27 cellular contexts compared by ENCODE assay signal in the genomic region with DNA sequence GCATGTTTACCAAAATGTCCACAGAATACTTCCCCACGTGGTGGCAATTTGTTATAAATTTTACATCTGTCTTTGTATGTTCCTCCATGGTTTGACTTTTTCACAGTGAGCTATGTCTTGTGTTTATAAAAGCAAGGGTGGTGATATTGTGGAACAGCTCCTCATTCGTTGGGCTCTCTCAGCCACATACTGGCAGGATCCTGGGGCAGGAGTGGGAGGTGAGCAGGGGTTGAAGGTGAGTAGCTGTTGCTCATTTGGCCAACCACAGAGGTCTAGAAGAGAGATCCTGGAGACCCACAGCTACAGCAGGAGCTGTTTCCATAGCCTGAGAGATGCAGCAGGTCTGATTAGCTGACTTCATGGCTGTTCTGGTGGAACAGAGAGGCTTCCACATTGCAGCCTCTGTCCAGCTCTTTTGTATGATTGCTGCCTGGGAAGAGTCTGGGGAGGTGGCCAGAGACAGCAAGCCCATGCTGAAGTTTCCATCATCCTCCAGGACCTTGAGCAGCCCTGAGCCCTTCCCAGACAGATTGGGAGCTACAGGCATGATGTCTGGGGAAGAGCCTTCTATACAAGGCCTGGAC.
"Had no signal": no experiment of that assay in that cellular context is flagged by ENCODE, and none has a peak within 500 bp of the region (broad histone marks: within the 10 kb centered on the region; RNA-seq: fewer than 3 reads in every experiment).

No MANE protein-coding gene starts in this region.

- H2AFZ ChIP-seq: PC-9 had no signal

- H3K4me2 ChIP-seq: PC-9 had no signal

- H3K9me3 ChIP-seq: adrenal gland, body of pancreas had no signal

- ATAC-seq: activated CD4-positive, alpha-beta T cell treated with anti-CD3 and anti-CD28 coated beads for 36 hours; activated CD4-positive, CD25-positive, alpha-beta regulatory T cell treated with anti-CD3 and anti-CD28 coated beads, Interleukin-2, amount 50 U/mL, for 24 hours; activated CD8-positive, alpha-beta T cell treated with anti-CD3 and anti-CD28 coated beads, Interleukin-2, amount 10 ng/mL, durations not matched to agents 7 days and 5 days; activated naive CD4-positive, alpha-beta T cell treated with anti-CD3 and anti-CD28 coated beads, Interleukin-2, amount 50 U/mL, for 72 hours; body of pancreas had no signal

- H3K27ac Mint-ChIP-seq: activated CD4-positive, alpha-beta T cell treated with anti-CD3 and anti-CD28 coated beads for 36 hours; activated CD4-positive, alpha-beta T cell treated with anti-CD3 and anti-CD28 coated beads, Interleukin-2, amount 10 ng/mL, durations not matched to agents 7 days and 5 days; activated CD8-positive, alpha-beta T cell treated with anti-CD3 and anti-CD28 coated beads, Interleukin-2, amount 10 ng/mL, durations not matched to agents 7 days and 5 days; activated naive CD4-positive, alpha-beta T cell treated with anti-CD3 and anti-CD28 coated beads, Interleukin-2, amount 50 U/mL, for 72 hours; activated T-cell treated with anti-CD3 and anti-CD28 coated beads, Interleukin-2, amount 50 U/mL, for 24 hours; activated T-helper 2 cell treated with anti-CD3 and anti-CD28 coated beads, Interferon-gamma antibody, Interleukin-2, Interleukin-4, amounts not matched to agents 10 μg/mL and 5 μg/mL and 100 μg/mL, durations not matched to agents 14 hours and 24 hours and 36 hours had no signal

- DNase-seq: activated CD4-positive, alpha-beta T cell treated with anti-CD3 and anti-CD28 coated beads for 36 hours; activated CD4-positive, alpha-beta T cell treated with anti-CD3 and anti-CD28 coated beads, Interleukin-2, amount 10 ng/mL, durations not matched to agents 7 days and 5 days; activated CD4-positive, alpha-beta T cell treated with anti-CD3 and anti-CD28 coated beads, Interleukin-2, amount 50 U/mL, for 48 hours; activated CD8-positive, alpha-beta T cell treated with anti-CD3 and anti-CD28 coated beads, Interleukin-2, amount 10 ng/mL, durations not matched to agents 7 days and 5 days; activated gamma-delta T cell; activated naive CD4-positive, alpha-beta T cell treated with Interleukin-2 at 50 U/mL for 16 hours; activated T-cell treated with anti-CD3 and anti-CD28 coated beads, Interleukin-2, amount 50 U/mL, for 24 hours; adrenal gland; body of pancreas; caudate nucleus; NCI-H1092 treated with DMSO at 0.1 percent for 48 hours; NCI-H1417; NCI-H146; NCI-H187; NCI-H2029 treated with DMSO at 0.1 percent for 48 hours; NCI-H2171 treated with DMSO at 0.1 percent for 48 hours; NCI-H2227 treated with DMSO at 0.1 percent for 48 hours; NCI-H446; NCI-H510A treated with DMSO at 0.1 percent for 48 hours; NCI-H526 treated with DMSO at 0.1 percent for 48 hours; NCI-H82; PC-9; Right ventricle myocardium superior had no signal

- H3K27me3 Mint-ChIP-seq: activated CD4-positive, alpha-beta T cell treated with anti-CD3 and anti-CD28 coated beads, Interleukin-2, amount 10 ng/mL, durations not matched to agents 7 days and 5 days had no signal

- H3K27me3 ChIP-seq: adrenal gland, body of pancreas had no signal

- H3K36me3 ChIP-seq: adrenal gland had no signal

- H3K4me3 ChIP-seq: adrenal gland, body of pancreas, PC-9, SK-N-MC had no signal

- H3K4me1 Mint-ChIP-seq: activated CD4-positive, alpha-beta T cell treated with anti-CD3 and anti-CD28 coated beads for 36 hours; activated CD4-positive, alpha-beta T cell treated with anti-CD3 and anti-CD28 coated beads, Interleukin-2, amount 10 ng/mL, durations not matched to agents 7 days and 5 days had no signal

- H3K27ac ChIP-seq: adrenal gland, body of pancreas, PC-9, SK-N-MC had no signal

- H3K4me3 Mint-ChIP-seq: activated CD4-positive, alpha-beta T cell treated with anti-CD3 and anti-CD28 coated beads for 36 hours; activated CD4-positive, alpha-beta T cell treated with anti-CD3 and anti-CD28 coated beads, Interleukin-2, amount 10 ng/mL, durations not matched to agents 7 days and 5 days; activated CD8-positive, alpha-beta T cell treated with anti-CD3 and anti-CD28 coated beads, Interleukin-2, amount 10 ng/mL, durations not matched to agents 7 days and 5 days; activated T-cell treated with anti-CD3 and anti-CD28 coated beads, Interleukin-2, amount 50 U/mL, for 24 hours had no signal
